ENCODE assay signal across 13 cellular contexts in the genomic region with DNA sequence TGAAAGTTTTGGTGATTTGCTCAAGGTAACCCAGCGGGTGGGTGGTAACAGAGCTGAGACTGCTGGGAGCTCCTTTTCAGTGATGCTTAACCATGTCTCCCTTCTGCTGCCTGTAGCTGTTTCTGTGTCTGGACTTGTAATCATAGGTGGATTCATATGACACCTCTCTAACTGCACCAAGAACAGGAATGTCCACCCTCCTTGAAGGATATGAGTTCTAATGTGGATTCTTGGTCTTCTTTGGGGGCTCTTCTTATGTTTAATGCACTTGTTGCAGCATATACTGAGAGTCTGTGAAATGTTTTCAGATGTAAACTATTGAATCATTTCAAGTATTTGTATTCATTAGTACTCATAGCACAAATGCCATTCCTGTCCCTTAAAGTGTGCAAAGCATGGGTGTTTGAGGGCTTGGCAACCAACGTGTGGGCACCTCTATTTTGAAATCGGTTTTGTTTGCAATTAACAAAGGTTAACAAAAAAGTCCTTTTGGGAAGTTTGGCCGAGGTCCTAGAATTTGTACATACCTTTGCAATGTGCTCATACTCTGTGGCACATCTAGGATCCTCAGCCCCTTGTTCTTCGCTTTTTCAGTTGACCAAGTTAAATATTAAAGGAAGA.
DNase-seq lines count a peak whose midpoint lies in the region; ATAC-seq, FAIRE-seq and TF ChIP-seq lines count a peak whose summit lies in the region.
"Had no signal": no experiment of that assay in that cellular context is flagged by ENCODE, and none has a peak within 500 bp of the region (broad histone marks: within the 10 kb centered on the region; RNA-seq: fewer than 3 reads in every experiment).

No MANE protein-coding gene starts in this region.

- peak overlapping the region; percentile 29 for H3K27ac ChIP-seq in SJSA1
- H3K27ac ChIP-seq in fibroblast of lung (ENCODE audit: insufficient read depth, low read length), result no peak overlapping the region
- peak overlapping the region in 3 of 4 donors; percentile 34 to 41 (median 35) for H3K27ac ChIP-seq in pancreas

- ATAC-seq in pancreas, result peak; percentile 63 to 90 (median 86)
- no peak for ATAC-seq in HG03457 (IDR thresholded peaks at IDR 0.05; ENCODE audit: unreplicated experiment)
- ATAC-seq: CD8-positive, alpha-beta T cell had no signal

- no peaks in the 10 kb centered on the region for H3K9me3 ChIP-seq in SJSA1 (replicated peaks)
- H3K9me3 ChIP-seq in fibroblast of lung (ENCODE audit: control insufficient read depth, insufficient read depth, low read depth, low read length), result no peaks in the 10 kb centered on the region
- no peaks in the 10 kb centered on the region for H3K9me3 ChIP-seq in pancreas

- H3K4me2 ChIP-seq in fibroblast of lung (ENCODE audit: extremely low read depth, insufficient read depth, low read length), result peak overlapping the region; percentile 51

- H3K4me1 ChIP-seq in SJSA1 (replicated peaks), result peaks cover 31% of the 10 kb centered on the region
- no peaks in the 10 kb centered on the region for H3K4me1 ChIP-seq in fibroblast of lung (ENCODE audit: control insufficient read depth, extremely low read depth, insufficient read depth, low read length)
- no peaks in the 10 kb centered on the region for H3K4me1 ChIP-seq in pancreas

- H3K36me3 ChIP-seq in SJSA1 (no peaks in the 10 kb centered on the region), fibroblast of lung (ENCODE audit: control insufficient read depth, insufficient read depth, low read length) (no peaks in the 10 kb centered on the region), pancreas (no peaks in the 10 kb centered on the region)

- H3K4me3 ChIP-seq in SJSA1 (no peak overlapping the region), fibroblast of lung (replicated peaks in 1 of 4; ENCODE audit: control extremely low read depth in 1 of 4, insufficient read depth in 1 of 4, low read depth in 3 of 4, low read length in 4 of 4) (no peak overlapping the region), pancreas (no peak overlapping the region)

- 32 to 34% methylated on average over 5 of the region's 5 CpGs for WGBS in pancreas, 2 donors

- no peak overlapping the region for H3K9ac ChIP-seq in fibroblast of lung (ENCODE audit: insufficient read depth, low read length)

- no peak overlapping the region for H2AFZ ChIP-seq in fibroblast of lung (ENCODE audit: low read length)

- peak; percentile 11 for DNase-seq in H54 (ENCODE audit: insufficient read length, low spot score)
- peak; percentile 58 to 80 for DNase-seq in SJSA1 (ENCODE audit: low read depth in 1 of 2, low spot score in 2 of 2)
- peak; percentile 52 to 86 for DNase-seq in fibroblast of lung (ENCODE audit: low read depth in 2 of 2)
- peak in 3 of 6 donors; percentile 20 to 43 (median 31) for DNase-seq in pancreas
- DNase-seq in frontal cortex (ENCODE audit: low spot score in 2 of 2), result no peak
- no peak for DNase-seq in effector CD4-positive, alpha-beta T cell
- no peak for DNase-seq in GF-D8 (lab: John Stamatoyannopoulos, UW)
- DNase-seq: activated CD4-positive, alpha-beta T cell treated with anti-CD3 and anti-CD28 coated beads, Interleukin-2, amount 10 ng/mL, durations not matched to agents 24 days and 14 days; activated naive CD4-positive, alpha-beta T cell treated with anti-CD3 and anti-CD28 coated beads for 36 hours; CD8-positive, alpha-beta T cell; NCI-H524 treated with DMSO at 0.1 percent for 48 hours; stimulated activated CD4-positive, alpha-beta T cell treated with anti-CD3 and anti-CD28 coated beads, Interleukin-4, amount 100 ng/mL, for 4 hours had no signal

- FAIRE-seq in H54 (lab: Jason Lieb, UNC), result peak; percentile 52
- FAIRE-seq in pancreas (lab: Jason Lieb, UNC), result no peak
- no peak for FAIRE-seq in frontal cortex (lab: Jason Lieb, UNC)

- intact Hi-C loops in pancreas (cut with DNase I), result no loop called here

- no peaks in the 10 kb centered on the region for H3K79me2 ChIP-seq in fibroblast of lung (ENCODE audit: control insufficient read depth, insufficient read depth, low read length)

- no peak for TF ChIP-seq CTCF in fibroblast of lung (conservative IDR thresholded peaks at IDR 0.05 in 1 of 2, IDR thresholded peaks at IDR 0.05 in 1 of 2; ENCODE audit: low read depth in 1 of 2, low read length in 2 of 2)
- no peak for TF ChIP-seq CTCF in pancreas (IDR thresholded peaks at IDR 0.05)

- H3K27me3 ChIP-seq in SJSA1 (replicated peaks) (no peaks in the 10 kb centered on the region), fibroblast of lung (ENCODE audit: control insufficient read depth, insufficient read depth, low read length) (no peaks in the 10 kb centered on the region), pancreas (no peaks in the 10 kb centered on the region)

- H4K20me1 ChIP-seq in fibroblast of lung (ENCODE audit: control insufficient read depth, extremely low read depth, insufficient read depth, low read length), result no peaks in the 10 kb centered on the region

- no peak for TF ChIP-seq POLR2A in H54 (IDR thresholded peaks at IDR 0.05; ENCODE audit: low read depth, low read length)

Comparison
In these comparisons a context has a peak if more than half of its experiments do, and no peak if none do; other contexts are left out.
1. DNase-seq: peak in H54 (single experiment), SJSA1 (2 of 2) and fibroblast of lung (2 of 2); none in frontal cortex (0 of 2), effector CD4-positive, alpha-beta T cell (single experiment) and GF-D8 (single experiment).